8 cellular contexts compared by ENCODE assay signal in the genomic region with DNA sequence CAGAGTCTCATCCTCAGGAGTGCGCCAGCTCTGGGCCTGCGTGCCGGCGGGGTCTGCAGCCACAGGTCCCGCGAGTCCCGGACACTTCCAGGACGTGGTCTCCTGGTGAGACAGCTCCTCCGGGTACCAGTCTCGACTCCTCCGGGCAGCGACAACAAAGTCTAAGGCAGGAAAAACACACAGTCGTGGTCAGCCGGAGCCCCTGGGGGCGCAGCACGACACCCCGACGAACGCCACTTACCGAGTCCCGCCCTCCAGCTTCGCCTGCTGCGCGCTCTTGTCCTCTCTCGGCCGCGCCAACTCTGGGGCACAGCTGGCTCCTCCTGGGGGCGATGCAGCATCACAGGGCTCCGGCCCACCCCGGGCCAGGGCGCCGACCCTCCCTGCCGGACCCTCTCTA. TPM values are rescaled to one million over a fixed set of nuclear protein-coding genes. Genes with fewer than 3 reads are reported as not detected.
DNase-seq lines count a peak whose midpoint lies in the region; ATAC-seq lines count a peak whose summit lies in the region.

No MANE protein-coding gene starts in this region.

- DNase-seq in activated CD4-positive, alpha-beta T cell treated with anti-CD3 and anti-CD28 coated beads for 36 hours, result no peak
- no peak for DNase-seq in activated CD4-positive, alpha-beta T cell treated with anti-CD3 and anti-CD28 coated beads for 1 hour
- DNase-seq in islet precursor cell (peak; percentile 69), substantia nigra (lab: John Stamatoyannopoulos, UW) (peak in 34 of 49 donors; percentile 3 to 55 (median 26)), OCI-M2 (lab: John Stamatoyannopoulos, UW; ENCODE audit: unreplicated experiment) (no peak), foreskin melanocyte (no peak)

- POLR2A ChIA-PET in activated CD4-positive, alpha-beta T cell treated with anti-CD3 and anti-CD28 coated beads for 36 hours (lab: Charles Lee), result interaction anchor here (1.0 to 1.5 kb wide), 2 partner anchors 11 to 14 kb away, joined by 6 to 8 read pairs; a partner anchor contains a TSS

- no peaks in the 10 kb centered on the region for H3K9me3 Mint-ChIP-seq in activated CD4-positive, alpha-beta T cell treated with anti-CD3 and anti-CD28 coated beads for 36 hours (ENCODE audit: low read depth)
- H3K9me3 Mint-ChIP-seq in activated T-helper 17 cell treated with anti-CD3 and anti-CD28 coated beads, Interleukin-2, amount 50 U/mL, for 72 hours, result no peaks in the 10 kb centered on the region

- H3K36me3 Mint-ChIP-seq in activated CD4-positive, alpha-beta T cell treated with anti-CD3 and anti-CD28 coated beads for 36 hours (ENCODE audit: low read depth), result peaks cover 8% of the 10 kb centered on the region
- H3K36me3 Mint-ChIP-seq in activated T-helper 17 cell treated with anti-CD3 and anti-CD28 coated beads, Interleukin-2, amount 50 U/mL, for 72 hours (ENCODE audit: low read depth), result peaks cover 14% of the 10 kb centered on the region

- H3K27ac Mint-ChIP-seq in activated CD4-positive, alpha-beta T cell treated with anti-CD3 and anti-CD28 coated beads for 36 hours, result no peak overlapping the region
- no peak overlapping the region for H3K27ac Mint-ChIP-seq in activated T-helper 17 cell treated with anti-CD3 and anti-CD28 coated beads, Interleukin-2, amount 50 U/mL, for 72 hours

- intact Hi-C loops in activated CD4-positive, alpha-beta T cell treated with anti-CD3 and anti-CD28 coated beads for 36 hours (cut with DNase I, micrococcal nuclease), result no loop called here

- H3K27me3 Mint-ChIP-seq in activated CD4-positive, alpha-beta T cell treated with anti-CD3 and anti-CD28 coated beads for 36 hours, result no peaks in the 10 kb centered on the region
- H3K27me3 Mint-ChIP-seq in activated T-helper 17 cell treated with anti-CD3 and anti-CD28 coated beads, Interleukin-2, amount 50 U/mL, for 72 hours, result no peaks in the 10 kb centered on the region

- H3K4me3 Mint-ChIP-seq in activated CD4-positive, alpha-beta T cell treated with anti-CD3 and anti-CD28 coated beads for 36 hours, result peak overlapping the region; percentile 79
- H3K4me3 Mint-ChIP-seq in activated T-helper 17 cell treated with anti-CD3 and anti-CD28 coated beads, Interleukin-2, amount 50 U/mL, for 72 hours, result peak overlapping the region; percentile 88

- CTCF ChIA-PET in activated CD4-positive, alpha-beta T cell treated with anti-CD3 and anti-CD28 coated beads for 36 hours (lab: Charles Lee), result interaction anchor here (0.8 to 1.2 kb wide), 3 partner anchors 11 to 14 kb away, joined by 3 to 5 read pairs (median 3); a partner anchor contains a TSS

- H3K27ac ChIP-seq in substantia nigra (ENCODE audit: low read depth, low read length, poor library complexity, severe bottlenecking), result no peak overlapping the region

- no peak for ATAC-seq in activated CD4-positive, alpha-beta T cell treated with anti-CD3 and anti-CD28 coated beads for 36 hours
- no peak for ATAC-seq in activated T-helper 17 cell treated with anti-CD3 and anti-CD28 coated beads, Interleukin-2, amount 50 U/mL, for 72 hours (replicated peaks)
- no peak for ATAC-seq in GM21447 (IDR thresholded peaks at IDR 0.05; ENCODE audit: unreplicated experiment)

- H3K4me1 Mint-ChIP-seq in activated CD4-positive, alpha-beta T cell treated with anti-CD3 and anti-CD28 coated beads for 36 hours, result peaks cover 3% of the 10 kb centered on the region
- peaks cover 11% of the 10 kb centered on the region for H3K4me1 Mint-ChIP-seq in activated T-helper 17 cell treated with anti-CD3 and anti-CD28 coated beads, Interleukin-2, amount 50 U/mL, for 72 hours

RNA-seq across cellular contexts. Expression of a gene that starts 13.4 kb away (rescaled TPM):
- total RNA-seq in activated CD4-positive, alpha-beta T cell treated with anti-CD3 and anti-CD28 coated beads for 36 hours, result 10 to 100 TPM; 29.4 to 34.4 TPM
- total RNA-seq in activated T-helper 17 cell treated with anti-CD3 and anti-CD28 coated beads, Interleukin-2, amount 50 U/mL, for 72 hours, result 10 to 100 TPM; 24.1 to 33.9 TPM

RNA-seq across cellular contexts. Expression of a gene that starts 13.8 kb away (rescaled TPM):
- total RNA-seq in activated CD4-positive, alpha-beta T cell treated with anti-CD3 and anti-CD28 coated beads for 36 hours, result 10 to 100 TPM; 47.7 to 54.9 TPM
- 10 to 100 TPM; 58.3 to 69.6 TPM for total RNA-seq in activated T-helper 17 cell treated with anti-CD3 and anti-CD28 coated beads, Interleukin-2, amount 50 U/mL, for 72 hours

RNA-seq across cellular contexts. Expression of a gene that starts 31.0 kb away (rescaled TPM):
- 10 to 100 TPM; 27.2 to 34.8 TPM for total RNA-seq in activated CD4-positive, alpha-beta T cell treated with anti-CD3 and anti-CD28 coated beads for 36 hours
- total RNA-seq in activated T-helper 17 cell treated with anti-CD3 and anti-CD28 coated beads, Interleukin-2, amount 50 U/mL, for 72 hours, result 10 to 100 TPM; 16.2 to 43.8 TPM

Comparison
In these comparisons a context has a peak if more than half of its experiments do, and no peak if none do; other contexts are left out.
1. DNase-seq: peak in islet precursor cell (single experiment) and substantia nigra (34 of 49); none in activated CD4-positive, alpha-beta T cell treated with anti-CD3 and anti-CD28 coated beads for 36 hours (single experiment), activated CD4-positive, alpha-beta T cell treated with anti-CD3 and anti-CD28 coated beads for 1 hour (single experiment), OCI-M2 (single experiment) and foreskin melanocyte (single experiment).